9 cellular contexts compared by ENCODE assay signal in genomic region chr15:40582726-40583246, GRCh38. TPM values are rescaled to one million over a fixed set of nuclear protein-coding genes. Genes with fewer than 3 reads are reported as not detected.
A peak's percentile ranks its signal among the peaks of the same experiment; 100 is the strongest.
DNase-seq lines count a peak whose midpoint lies in the region; ATAC-seq and TF ChIP-seq lines count a peak whose summit lies in the region.
"Had no signal": no experiment of that assay in that cellular context is flagged by ENCODE, and none has a peak within 500 bp of the region (broad histone marks: within the 10 kb centered on the region; RNA-seq: fewer than 3 reads in every experiment).

No MANE protein-coding gene starts in this region.

- H3K27ac ChIP-seq in transverse colon = peak overlapping the region in 3 of 4 donors; percentile 11 to 42 (median 18)

- peaks cover 5% of the 10 kb centered on the region for H3K4me1 Mint-ChIP-seq in activated naive CD8-positive, alpha-beta T cell treated with anti-CD3 and anti-CD28 coated beads, Interleukin-2, amount 10 ng/mL, durations not matched to agents 7 days and 5 days
- H3K4me1 Mint-ChIP-seq in activated naive CD8-positive, alpha-beta T cell treated with anti-CD3 and anti-CD28 coated beads for 36 hours = no peaks in the 10 kb centered on the region

- DNase-seq in activated naive CD8-positive, alpha-beta T cell treated with anti-CD3 and anti-CD28 coated beads, Interleukin-2, amount 10 ng/mL, durations not matched to agents 7 days and 5 days = no peak
- DNase-seq in activated naive CD8-positive, alpha-beta T cell treated with anti-CD3 and anti-CD28 coated beads for 36 hours = no peak
- DNase-seq in RKO (ENCODE audit: low spot score) (peak; percentile 95), hepatic stellate cell (ENCODE audit: low spot score) (peak; percentile 40), transverse colon (no peak), retina (no peak)
- DNase-seq in stimulated activated CD4-positive, alpha-beta T cell treated with anti-CD3 and anti-CD28 coated beads, Interleukin-15, amount 100 ng/mL, for 24 hours = no peak

- peaks cover 12% of the 10 kb centered on the region for H3K27me3 Mint-ChIP-seq in activated naive CD8-positive, alpha-beta T cell treated with anti-CD3 and anti-CD28 coated beads, Interleukin-2, amount 10 ng/mL, durations not matched to agents 7 days and 5 days
- no peaks in the 10 kb centered on the region for H3K27me3 Mint-ChIP-seq in activated naive CD8-positive, alpha-beta T cell treated with anti-CD3 and anti-CD28 coated beads for 36 hours

- H3K9me3 Mint-ChIP-seq in activated naive CD8-positive, alpha-beta T cell treated with anti-CD3 and anti-CD28 coated beads, Interleukin-2, amount 10 ng/mL, durations not matched to agents 7 days and 5 days = peaks cover 1% of the 10 kb centered on the region
- no peaks in the 10 kb centered on the region for H3K9me3 Mint-ChIP-seq in activated naive CD8-positive, alpha-beta T cell treated with anti-CD3 and anti-CD28 coated beads for 36 hours

- H3K9me3 ChIP-seq in transverse colon = no peaks in the 10 kb centered on the region

- 68 to 70% methylated on average over 6 to 8 of the region's 8 CpGs for WGBS in transverse colon (ENCODE audit: low coverage in 1 of 2), 2 donors

- TF ChIP-seq CTCF in transverse colon (IDR thresholded peaks at IDR 0.05) = no peak

- no peaks in the 10 kb centered on the region for H3K27me3 ChIP-seq in transverse colon

- intact Hi-C loops in transverse colon (cut with DNase I; ENCODE audit: low total_unique reads) = no loop called here

- ATAC-seq in activated naive CD8-positive, alpha-beta T cell treated with anti-CD3 and anti-CD28 coated beads, Interleukin-2, amount 10 ng/mL, durations not matched to agents 7 days and 5 days (ENCODE audit: low read depth) = peak; percentile 30
- ATAC-seq in HG03196 (IDR thresholded peaks at IDR 0.05; ENCODE audit: unreplicated experiment) = no peak

- peak overlapping the region; percentile 56 for H3K27ac Mint-ChIP-seq in activated naive CD8-positive, alpha-beta T cell treated with anti-CD3 and anti-CD28 coated beads, Interleukin-2, amount 10 ng/mL, durations not matched to agents 7 days and 5 days
- H3K27ac Mint-ChIP-seq in activated naive CD8-positive, alpha-beta T cell treated with anti-CD3 and anti-CD28 coated beads for 36 hours = no peak overlapping the region
- H3K27ac Mint-ChIP-seq: nephron had no signal

- no peak for TF ChIP-seq POLR2A in transverse colon (IDR thresholded peaks at IDR 0.05)

- peaks cover 0 to 5% (median 3%) of the 10 kb centered on the region in 4 donors for H3K4me1 ChIP-seq in transverse colon

- TF ChIP-seq EP300 in transverse colon (IDR thresholded peaks at IDR 0.05; ENCODE audit: low read depth) = no peak

- in situ Hi-C loops in transverse colon (cut with MboI; ENCODE audit: low pct_ligation_motif_present in 1 of 4, low pct_unique_long_range_greater_than_20kb in 1 of 4, low sequenced_read_pairs in 3 of 4) = loop anchor here in 1 of 4 donors (25.0 kb wide), 1 partner anchor 180 kb away; the partner anchor contains the start of genes C15orf62, GCHFR and RMDN3

- no peaks in the 10 kb centered on the region for H3K36me3 ChIP-seq in transverse colon

- POLR2A ChIA-PET in activated naive CD8-positive, alpha-beta T cell treated with anti-CD3 and anti-CD28 coated beads, Interleukin-2, amount 10 ng/mL, durations not matched to agents 7 days and 5 days (lab: Charles Lee) = no interaction called here

- H3K36me3 Mint-ChIP-seq in activated naive CD8-positive, alpha-beta T cell treated with anti-CD3 and anti-CD28 coated beads, Interleukin-2, amount 10 ng/mL, durations not matched to agents 7 days and 5 days = peaks cover 4% of the 10 kb centered on the region
- no peaks in the 10 kb centered on the region for H3K36me3 Mint-ChIP-seq in activated naive CD8-positive, alpha-beta T cell treated with anti-CD3 and anti-CD28 coated beads for 36 hours

- peak overlapping the region; percentile 4 for H3K4me3 Mint-ChIP-seq in activated naive CD8-positive, alpha-beta T cell treated with anti-CD3 and anti-CD28 coated beads, Interleukin-2, amount 10 ng/mL, durations not matched to agents 7 days and 5 days
- no peak overlapping the region for H3K4me3 Mint-ChIP-seq in activated naive CD8-positive, alpha-beta T cell treated with anti-CD3 and anti-CD28 coated beads for 36 hours
- H3K4me3 Mint-ChIP-seq: nephron had no signal

- H3K4me3 ChIP-seq in transverse colon = peak overlapping the region in 2 of 4 donors; percentile 11 to 44

RNA-seq across cellular contexts. Expression of gene KNL1, which starts 11.3 kb away (rescaled TPM):
- total RNA-seq in activated naive CD8-positive, alpha-beta T cell treated with anti-CD3 and anti-CD28 coated beads, Interleukin-2, amount 10 ng/mL, durations not matched to agents 7 days and 5 days = 10 to 100 TPM; 43.8 to 46.2 TPM
- total RNA-seq in activated naive CD8-positive, alpha-beta T cell treated with anti-CD3 and anti-CD28 coated beads for 36 hours = 10 to 100 TPM; 23.8 to 24.5 TPM
- total RNA-seq in transverse colon = 1 to 10 TPM; 3.4 to 7.6 (median 3.9) TPM

RNA-seq across cellular contexts. Expression of gene RPUSD2, which starts 13.7 kb away (rescaled TPM):
- 10 to 100 TPM; 15.8 to 17.7 TPM for total RNA-seq in activated naive CD8-positive, alpha-beta T cell treated with anti-CD3 and anti-CD28 coated beads, Interleukin-2, amount 10 ng/mL, durations not matched to agents 7 days and 5 days
- total RNA-seq in activated naive CD8-positive, alpha-beta T cell treated with anti-CD3 and anti-CD28 coated beads for 36 hours = 10 to 100 TPM; 22.9 to 26.1 TPM
- total RNA-seq in transverse colon = 10 to 100 TPM in 1 of 4 donors, 1 to 10 TPM in 3; 6.7 to 19.3 (median 7.8) TPM

RNA-seq across cellular contexts. Expression of gene CCDC32, which starts 17.9 kb away (rescaled TPM):
- total RNA-seq in activated naive CD8-positive, alpha-beta T cell treated with anti-CD3 and anti-CD28 coated beads, Interleukin-2, amount 10 ng/mL, durations not matched to agents 7 days and 5 days = 10 to 100 TPM; 26.2 to 26.8 TPM
- total RNA-seq in activated naive CD8-positive, alpha-beta T cell treated with anti-CD3 and anti-CD28 coated beads for 36 hours = 10 to 100 TPM; 21.3 to 27.3 TPM
- 10 to 100 TPM; 31.0 to 53.1 (median 41.1) TPM for total RNA-seq in transverse colon

Comparison
In these comparisons a context has a peak if more than half of its experiments do, and no peak if none do; other contexts are left out.
1. DNase-seq: peak in RKO (single experiment) and hepatic stellate cell (single experiment); none in activated naive CD8-positive, alpha-beta T cell treated with anti-CD3 and anti-CD28 coated beads, Interleukin-2, amount 10 ng/mL, durations not matched to agents 7 days and 5 days (single experiment), activated naive CD8-positive, alpha-beta T cell treated with anti-CD3 and anti-CD28 coated beads for 36 hours (single experiment), transverse colon (single experiment), stimulated activated CD4-positive, alpha-beta T cell treated with anti-CD3 and anti-CD28 coated beads, Interleukin-15, amount 100 ng/mL, for 24 hours (single experiment) and retina (single experiment).